19 cellular contexts compared by ENCODE assay signal in the genomic region with DNA sequence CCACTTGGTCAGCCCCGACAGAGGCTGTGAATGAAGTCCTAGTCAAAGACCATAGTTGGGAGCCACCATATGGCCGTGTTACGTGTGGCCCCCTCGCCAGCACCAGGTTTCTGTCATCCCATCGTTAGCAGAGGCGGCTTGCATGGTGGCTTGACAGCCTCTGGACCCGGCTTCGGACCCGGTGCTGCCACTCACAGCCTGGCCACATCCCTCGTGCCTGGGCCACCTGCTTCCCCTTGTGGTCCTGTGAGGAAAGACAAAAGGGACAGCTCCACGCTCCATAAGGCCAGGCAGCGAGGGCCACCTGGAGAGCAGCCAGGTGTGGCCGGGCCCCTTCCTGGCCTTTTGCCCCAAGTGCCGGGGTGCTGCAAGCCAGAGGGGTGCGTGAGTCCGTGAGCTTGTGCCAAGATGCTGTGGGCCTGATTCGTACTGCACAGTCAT. TPM values are rescaled to one million over a fixed set of nuclear protein-coding genes. Genes with fewer than 3 reads are reported as not detected.
"Had no signal": no experiment of that assay in that cellular context is flagged by ENCODE, and none has a peak within 500 bp of the region (broad histone marks: within the 10 kb centered on the region; RNA-seq: fewer than 3 reads in every experiment).

No MANE protein-coding gene starts in this region.

- H3K9me3 Mint-ChIP-seq: activated naive CD8-positive, alpha-beta T cell treated with anti-CD3 and anti-CD28 coated beads for 36 hours; neural progenitor cell; stimulated activated naive B cell treated with anti-CD40 and anti-IgM and Interleukin-4, amounts not matched to agents 10 μg/mL and 1 μg/mL and 100 μg/mL, for 72 hours; WTC11 had no signal

- H3K27me3 ChIP-seq: ovary had no signal

- H3K9me3 ChIP-seq: left lung, ovary, spleen, thoracic aorta had no signal

- H3K27ac ChIP-seq: dorsolateral prefrontal cortex, epithelial cell of prostate, left lung, neural progenitor cell, ovary, spleen, thoracic aorta had no signal

- H3K36me3 ChIP-seq: left lung, neural progenitor cell, ovary, spleen, thoracic aorta had no signal

- H3K27ac Mint-ChIP-seq: activated CD4-positive, alpha-beta T cell treated with anti-CD3 and anti-CD28 coated beads for 36 hours; activated naive CD8-positive, alpha-beta T cell treated with anti-CD3 and anti-CD28 coated beads for 36 hours; neural progenitor cell; stimulated activated naive B cell treated with anti-CD40 and anti-IgM and Interleukin-4, amounts not matched to agents 10 μg/mL and 1 μg/mL and 100 μg/mL, for 72 hours; T-helper 17 cell; WTC11 had no signal

- H3K36me3 Mint-ChIP-seq: activated naive CD8-positive, alpha-beta T cell treated with anti-CD3 and anti-CD28 coated beads for 36 hours; neural progenitor cell; stimulated activated naive B cell treated with anti-CD40 and anti-IgM and Interleukin-4, amounts not matched to agents 10 μg/mL and 1 μg/mL and 100 μg/mL, for 72 hours; WTC11 had no signal

- DNase-seq: activated CD4-positive, alpha-beta T cell treated with anti-CD3 and anti-CD28 coated beads for 36 hours; activated CD4-positive, alpha-beta T cell treated with anti-CD3 and anti-CD28 coated beads, Interleukin-2, amount 50 U/mL, for 48 hours; activated naive CD8-positive, alpha-beta T cell treated with anti-CD3 and anti-CD28 coated beads for 36 hours; amniotic stem cell; caudate nucleus; foreskin fibroblast; hypothalamus; islet precursor cell; ovary; spleen; stimulated activated naive B cell treated with anti-CD40 and anti-IgM and Interleukin-4, amounts not matched to agents 10 μg/mL and 1 μg/mL and 100 μg/mL, for 72 hours; T-helper 17 cell had no signal

- H3K4me3 Mint-ChIP-seq: activated CD4-positive, alpha-beta T cell treated with anti-CD3 and anti-CD28 coated beads for 36 hours; activated naive CD8-positive, alpha-beta T cell treated with anti-CD3 and anti-CD28 coated beads for 36 hours; neural progenitor cell; stimulated activated naive B cell treated with anti-CD40 and anti-IgM and Interleukin-4, amounts not matched to agents 10 μg/mL and 1 μg/mL and 100 μg/mL, for 72 hours; T-helper 17 cell; WTC11 had no signal

- H3K4me3 ChIP-seq: dorsolateral prefrontal cortex, left lung, neural progenitor cell, ovary, spleen, thoracic aorta had no signal

RNA-seq across cellular contexts. Expression of a gene that starts 6.2 kb away (rescaled TPM):
- total RNA-seq: myocyte, T-helper 17 cell had no signal
